Comparison of ENCODE assay signal across 17 cellular contexts in the genomic region with DNA sequence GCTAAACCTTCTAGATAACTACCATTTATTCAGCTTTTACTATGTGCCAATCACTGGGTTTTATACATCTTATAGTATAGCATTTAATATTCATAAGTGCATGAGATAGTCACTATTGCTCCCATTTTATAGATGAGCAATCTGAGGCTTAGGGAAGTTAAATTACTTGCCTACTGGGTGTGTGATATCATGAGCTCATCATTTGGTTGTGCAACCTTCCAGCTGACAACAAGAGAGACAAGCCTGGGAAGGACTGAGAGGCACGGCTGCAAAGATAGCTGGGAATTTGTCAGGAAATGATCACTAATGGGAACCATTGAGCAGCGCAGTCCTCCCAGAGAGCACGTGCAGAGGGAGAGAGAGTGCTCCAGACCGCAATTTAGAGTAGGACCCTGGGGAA.
"Had no signal": no experiment of that assay in that cellular context is flagged by ENCODE, and none has a peak within 500 bp of the region (broad histone marks: within the 10 kb centered on the region; RNA-seq: fewer than 3 reads in every experiment).

No MANE protein-coding gene starts in this region.

- H3K36me3 Mint-ChIP-seq: type B pancreatic cell had no signal

- H3K9me3 ChIP-seq: esophagus squamous epithelium had no signal

- H3K27ac Mint-ChIP-seq: naive thymus-derived CD4-positive, alpha-beta T cell; nephron progenitor cell; type B pancreatic cell had no signal

- H3K4me1 ChIP-seq: esophagus squamous epithelium had no signal

- H3K36me3 ChIP-seq: esophagus squamous epithelium had no signal

- H3K9me3 Mint-ChIP-seq: nephron progenitor cell, type B pancreatic cell had no signal

- H2AFZ ChIP-seq: hepatocyte had no signal

- ATAC-seq: naive thymus-derived CD4-positive, alpha-beta T cell; right cardiac atrium had no signal

- H3K27ac ChIP-seq: dorsolateral prefrontal cortex, esophagus squamous epithelium, hepatocyte had no signal

- H3K4me2 ChIP-seq: hepatocyte, smooth muscle cell had no signal

- H3K4me3 ChIP-seq: dorsolateral prefrontal cortex, esophagus squamous epithelium, hepatocyte, smooth muscle cell had no signal

- H3K4me3 Mint-ChIP-seq: naive thymus-derived CD4-positive, alpha-beta T cell; nephron progenitor cell; type B pancreatic cell had no signal

- H3K79me2 ChIP-seq: hepatocyte had no signal

- DNase-seq: cortex of kidney; dorsolateral prefrontal cortex; effector CD8-positive, alpha-beta T cell; esophagus squamous epithelium; foreskin melanocyte; head of caudate nucleus; kidney glomerular epithelial cell; mesendoderm; naive thymus-derived CD4-positive, alpha-beta T cell; nephron progenitor cell; posterior cingulate gyrus; right cardiac atrium; stimulated activated CD4-positive, alpha-beta T cell treated with anti-CD3 and anti-CD28 coated beads, Interleukin-2, amount 100 ng/mL, for 48 hours; stimulated activated naive CD4-positive, alpha-beta T cell treated with Interleukin-2 at 50 U/mL for 16 hours had no signal

- H3K27me3 ChIP-seq: dorsolateral prefrontal cortex, esophagus squamous epithelium, hepatocyte had no signal
